ENCODE assay signal across 7 cellular contexts in genomic region chr19:57738320-57738719, GRCh38. TPM values are rescaled to one million over a fixed set of nuclear protein-coding genes. Genes with fewer than 3 reads are reported as not detected.
A peak's percentile ranks its signal among the peaks of the same experiment; 100 is the strongest.
DNase-seq lines count a peak whose midpoint lies in the region; ATAC-seq, FAIRE-seq and TF ChIP-seq lines count a peak whose summit lies in the region.
"Not testable (repeated sequence)": the region's sequence is repeated elsewhere in the genome, so short reads cannot be mapped to it uniquely, and the experiment has no call there.
"Had no signal": no experiment of that assay in that cellular context is flagged by ENCODE, and none has a peak within 500 bp of the region (broad histone marks: within the 10 kb centered on the region; RNA-seq: fewer than 3 reads in every experiment).

No MANE protein-coding gene starts in this region.

- H3K4me3 ChIP-seq in A673 (ENCODE audit: low read depth, low read length, poor library complexity, severe bottlenecking); bronchial epithelial cell (ENCODE audit: low read depth, low read length); pancreas: not testable (repeated sequence)

- POLR2A ChIA-PET in A673 (lab: Charles Lee; ENCODE audit: low non-redundant PET); activated CD4-positive, alpha-beta T cell treated with anti-CD3 and anti-CD28 coated beads, Interleukin-2, amount 10 ng/mL, durations not matched to agents 7 days and 5 days (lab: Charles Lee): not testable (repeated sequence)

- ATAC-seq in pancreas: peak; percentile 58 to 86 (median 58)

- not testable (repeated sequence) for H3K36me3 ChIP-seq in A673 (ENCODE audit: insufficient read depth, low read length, poor library complexity, severe bottlenecking); bronchial epithelial cell (ENCODE audit: control insufficient read depth, insufficient read depth, low read length); pancreas

- TF ChIP-seq CTCF in A673 (conservative IDR thresholded peaks at IDR 0.05; ENCODE audit: low read depth, low read length) (peak; percentile 20; the same call in 1 of the 2 replicates), bronchial epithelial cell (IDR thresholded peaks at IDR 0.05; ENCODE audit: insufficient read depth, low read length, severe bottlenecking) (peak; percentile 36), pancreas (IDR thresholded peaks at IDR 0.05) (peak; percentile 20 to 49 (median 35))

- not testable (repeated sequence) for H3K27ac ChIP-seq in A673 (ENCODE audit: low read depth, low read length, poor library complexity, severe bottlenecking); pancreas

- H3K4me3 Mint-ChIP-seq in activated CD4-positive, alpha-beta T cell treated with anti-CD3 and anti-CD28 coated beads, Interleukin-2, amount 10 ng/mL, durations not matched to agents 7 days and 5 days: not testable (repeated sequence)

- H3K27me3 ChIP-seq in A673 (replicated peaks; ENCODE audit: insufficient read depth, low read depth, low read length, poor library complexity); bronchial epithelial cell (ENCODE audit: control insufficient read depth, insufficient read depth, low read length); pancreas: not testable (repeated sequence)

- 3 to 6% methylated on average over 10 of the region's 10 CpGs for WGBS in pancreas, 2 donors

- not testable (repeated sequence) for H3K9me3 Mint-ChIP-seq in activated CD4-positive, alpha-beta T cell treated with anti-CD3 and anti-CD28 coated beads, Interleukin-2, amount 10 ng/mL, durations not matched to agents 7 days and 5 days

- DNase-seq in A673 (ENCODE audit: low spot score): not testable (repeated sequence)
- DNase-seq in HT-29 (ENCODE audit: low spot score): peak; percentile 27
- DNase-seq in activated CD4-positive, alpha-beta T cell treated with anti-CD3 and anti-CD28 coated beads, Interleukin-2, amount 10 ng/mL, durations not matched to agents 7 days and 5 days: peak; percentile 43
- peak; percentile 23 for DNase-seq in bronchial epithelial cell (ENCODE audit: low read depth)
- peak; percentile 14 for DNase-seq in hepatic stellate cell (ENCODE audit: low spot score)
- DNase-seq in pancreas: peak in 3 of 6 donors; percentile 28 to 48 (median 33)

- BruUV-seq in A673 (replicated peaks; lab: Mats Ljungman, UMichigan): not testable (repeated sequence)

- intact Hi-C loops in A673 (cut with micrococcal nuclease; ENCODE audit: unreplicated experiment); pancreas (cut with DNase I): not testable (repeated sequence)

- H3K36me3 Mint-ChIP-seq in activated CD4-positive, alpha-beta T cell treated with anti-CD3 and anti-CD28 coated beads, Interleukin-2, amount 10 ng/mL, durations not matched to agents 7 days and 5 days (ENCODE audit: low read depth): not testable (repeated sequence)

- not testable (repeated sequence) for H3K27me3 Mint-ChIP-seq in activated CD4-positive, alpha-beta T cell treated with anti-CD3 and anti-CD28 coated beads, Interleukin-2, amount 10 ng/mL, durations not matched to agents 7 days and 5 days

- peaks cover 11% of the 10 kb centered on the region for H3K9me3 ChIP-seq in A673 (ENCODE audit: low read depth, low read length, poor library complexity, severe bottlenecking)
- H3K9me3 ChIP-seq in pancreas: not testable (repeated sequence)

- FAIRE-seq in bronchial epithelial cell (lab: Jason Lieb, UNC); pancreas (lab: Jason Lieb, UNC): not testable (repeated sequence)

- not testable (repeated sequence) for H3K4me1 Mint-ChIP-seq in activated CD4-positive, alpha-beta T cell treated with anti-CD3 and anti-CD28 coated beads, Interleukin-2, amount 10 ng/mL, durations not matched to agents 7 days and 5 days

- H3K4me1 ChIP-seq in A673 (ENCODE audit: insufficient read depth, low read length, poor library complexity, severe bottlenecking); pancreas: not testable (repeated sequence)

- not testable (repeated sequence) for H3K27ac Mint-ChIP-seq in activated CD4-positive, alpha-beta T cell treated with anti-CD3 and anti-CD28 coated beads, Interleukin-2, amount 10 ng/mL, durations not matched to agents 7 days and 5 days

- CTCF ChIA-PET in A673 (lab: Charles Lee): not testable (repeated sequence)
- CTCF ChIA-PET in activated CD4-positive, alpha-beta T cell treated with anti-CD3 and anti-CD28 coated beads, Interleukin-2, amount 10 ng/mL, durations not matched to agents 7 days and 5 days (lab: Charles Lee): interaction anchor here (0.6 kb wide), 1 partner anchor 195 kb away, joined by 4 read pairs; no protein-coding TSS in a partner anchor

RNA-seq across cellular contexts. Expression of gene ZNF776, which starts 8.3 kb away (rescaled TPM):
- total RNA-seq in A673 (2021) (10.3 and 15.8 TPM in 2 replicates), bronchial epithelial cell (12.4 and 14.0 TPM in 2 replicates), pancreas (10 to 100 TPM in 1 of 6 donors, 1 to 10 TPM in 5; 2.9 to 10.8 (median 4.5) TPM)
- total RNA-seq in HT-29 (2014; rRNA removed; shearing (Covaris generic)): 11.4 and 14.6 TPM in 2 replicates
- 10 to 100 TPM; 16.1 to 21.4 TPM for total RNA-seq in activated CD4-positive, alpha-beta T cell treated with anti-CD3 and anti-CD28 coated beads, Interleukin-2, amount 10 ng/mL, durations not matched to agents 7 days and 5 days
- polyA plus RNA-seq in pancreas: 1 to 10 TPM; 2.9 to 6.3 TPM

RNA-seq across cellular contexts. Expression of gene ZNF671, which starts 10.9 kb away (rescaled TPM):
- total RNA-seq in A673 (2021): 4.4 and 5.3 TPM in 2 replicates
- not detected in 2 replicates for total RNA-seq in HT-29 (2014; rRNA removed; shearing (Covaris generic))
- total RNA-seq in activated CD4-positive, alpha-beta T cell treated with anti-CD3 and anti-CD28 coated beads, Interleukin-2, amount 10 ng/mL, durations not matched to agents 7 days and 5 days: 10 to 100 TPM; 13.9 to 14.4 TPM
- 5.8 and 7.3 TPM in 2 replicates for total RNA-seq in bronchial epithelial cell
- total RNA-seq in pancreas: 1 to 10 TPM; 1.7 to 5.8 (median 2.6) TPM
- polyA plus RNA-seq in pancreas: 1 to 10 TPM; 3.5 to 8.3 TPM
- total RNA-seq: A172 had no signal

RNA-seq across cellular contexts. Expression of gene ZNF154, which starts 29.3 kb away (rescaled TPM):
- total RNA-seq in A673 (2021) (4.0 and 4.4 TPM in 2 replicates), bronchial epithelial cell (0.53 and 1.2 TPM in 2 replicates), pancreas (1 to 10 TPM; 1.5 to 4.6 (median 2.3) TPM)
- total RNA-seq in HT-29 (2014; rRNA removed; shearing (Covaris generic)): 0.05 TPM in 1 of 2 replicates, not detected in the other
- 1 to 10 TPM; 5.0 to 5.8 TPM for total RNA-seq in activated CD4-positive, alpha-beta T cell treated with anti-CD3 and anti-CD28 coated beads, Interleukin-2, amount 10 ng/mL, durations not matched to agents 7 days and 5 days
- 1 to 10 TPM; 3.1 to 3.4 TPM for polyA plus RNA-seq in pancreas
- total RNA-seq: A172 had no signal

RNA-seq across cellular contexts. Expression of gene ZNF586, which starts 31.2 kb away (rescaled TPM):
- total RNA-seq in A673 (2021) (18.2 and 19.5 TPM in 2 replicates), bronchial epithelial cell (11.6 and 16.1 TPM in 2 replicates), pancreas (10 to 100 TPM in 1 of 6 donors, 1 to 10 TPM in 5; 3.9 to 12.9 (median 5.3) TPM)
- total RNA-seq in HT-29 (2014; rRNA removed; shearing (Covaris generic)): 18.3 and 18.5 TPM in 2 replicates
- 10 to 100 TPM; 26.8 to 28.4 TPM for total RNA-seq in activated CD4-positive, alpha-beta T cell treated with anti-CD3 and anti-CD28 coated beads, Interleukin-2, amount 10 ng/mL, durations not matched to agents 7 days and 5 days
- 1 to 10 TPM; 3.0 to 4.3 TPM for polyA plus RNA-seq in pancreas

RNA-seq across cellular contexts. Expression of gene ZNF551, which starts 56.5 kb away (rescaled TPM):
- total RNA-seq in A673 (2021): 12.7 and 17.8 TPM in 2 replicates
- 25.5 and 26.5 TPM in 2 replicates for total RNA-seq in HT-29 (2014; rRNA removed; shearing (Covaris generic))
- 10 to 100 TPM; 13.4 to 16.2 TPM for total RNA-seq in activated CD4-positive, alpha-beta T cell treated with anti-CD3 and anti-CD28 coated beads, Interleukin-2, amount 10 ng/mL, durations not matched to agents 7 days and 5 days
- total RNA-seq in bronchial epithelial cell: 6.5 and 6.8 TPM in 2 replicates
- total RNA-seq in pancreas: 1 to 10 TPM; 2.2 to 3.2 (median 2.5) TPM
- polyA plus RNA-seq in pancreas: 1 to 10 TPM; 1.1 to 1.5 TPM
